8 cellular contexts compared by ENCODE assay signal in genomic region chr2:201071305-201072200, GRCh38. TPM values are rescaled to one million over a fixed set of nuclear protein-coding genes. Genes with fewer than 3 reads are reported as not detected.
A peak's percentile ranks its signal among the peaks of the same experiment; 100 is the strongest.
DNase-seq lines count a peak whose midpoint lies in the region; ATAC-seq and TF ChIP-seq lines count a peak whose summit lies in the region.

Gene HYCC2 (minus strand): TSS chr2:201071671. CDS start chr2:201024009, 47,662 bp downstream.
Gene NDUFB3 (plus strand): TSS chr2:201072001. CDS start chr2:201078883, 6,882 bp downstream.

- no peaks in the 10 kb centered on the region for H3K27me3 ChIP-seq in thymus (ENCODE audit: control insufficient read depth, insufficient read depth)

- no peaks in the 10 kb centered on the region for H3K9me3 ChIP-seq in thymus (ENCODE audit: control insufficient read depth)

- peak within 1 kb of the TSS; percentile 96 for H3K27ac Mint-ChIP-seq in activated naive CD8-positive, alpha-beta T cell
- peak within 1 kb of the TSS; percentile 95 for H3K27ac Mint-ChIP-seq in osteocyte (ENCODE audit: unreplicated experiment)

- H3K4me1 Mint-ChIP-seq in activated naive CD8-positive, alpha-beta T cell (ENCODE audit: low read depth): peaks cover 55% of the 10 kb centered on the region
- H3K4me1 Mint-ChIP-seq in osteocyte (ENCODE audit: unreplicated experiment): peaks cover 47% of the 10 kb centered on the region

- H3K36me3 Mint-ChIP-seq in activated naive CD8-positive, alpha-beta T cell: no peaks in the 10 kb centered on the region
- no peaks in the 10 kb centered on the region for H3K36me3 Mint-ChIP-seq in osteocyte (ENCODE audit: unreplicated experiment)

- H3K36me3 ChIP-seq in thymus (ENCODE audit: control insufficient read depth, insufficient read depth): no peaks in the 10 kb centered on the region

- peak within 1 kb of the TSS; percentile 95 for H3K27ac ChIP-seq in thymus (ENCODE audit: low read depth)

- peak within 1 kb of the TSS; percentile 98 for H3K4me3 Mint-ChIP-seq in activated naive CD8-positive, alpha-beta T cell
- H3K4me3 Mint-ChIP-seq in osteocyte (ENCODE audit: unreplicated experiment): peak within 1 kb of the TSS; percentile 99

- peak; percentile 99 for ATAC-seq in HG02642 (IDR thresholded peaks at IDR 0.05; ENCODE audit: poor library complexity, unreplicated experiment)

- peak; percentile 30 for TF ChIP-seq CTCF in GM12865 (IDR thresholded peaks at IDR 0.05; ENCODE audit: insufficient read depth, low read depth, low read length, missing control alignments)
- TF ChIP-seq CTCF in osteocyte (IDR thresholded peaks at IDR 0.05): peak; percentile 30

- H3K4me3 ChIP-seq in GM12865 (ENCODE audit: low read depth, low read length) (peak within 1 kb of the TSS; percentile 97), thymus (ENCODE audit: low read length) (peak within 1 kb of the TSS; percentile 72)

- peaks cover 8% of the 10 kb centered on the region for H3K4me1 ChIP-seq in thymus (ENCODE audit: control insufficient read depth, insufficient read depth, low read length)

- intact Hi-C loops in head of caudate nucleus (cut with DNase I): loop anchor here (5.0 to 10.0 kb wide), 2 partner anchors 83 to 164 kb away; no protein-coding TSS in a partner anchor

- DNase-seq in GM12865 (ENCODE audit: low read depth) (peak; percentile 98), NCI-H1105 (lab: John Stamatoyannopoulos, UW) (peak; percentile 80), SKM-1 treated with dmso at 0.1 percent for 144 hours (lab: John Stamatoyannopoulos, UW; ENCODE audit: unreplicated experiment) (peak; percentile 93), head of caudate nucleus (peak; percentile 84 to 97 (median 92)), osteocyte (ENCODE audit: extremely low spot score, unreplicated experiment) (peak; percentile 96)

- no peaks in the 10 kb centered on the region for H3K27me3 Mint-ChIP-seq in activated naive CD8-positive, alpha-beta T cell
- no peaks in the 10 kb centered on the region for H3K27me3 Mint-ChIP-seq in osteocyte (ENCODE audit: unreplicated experiment)

- no peaks in the 10 kb centered on the region for H3K9me3 Mint-ChIP-seq in activated naive CD8-positive, alpha-beta T cell (ENCODE audit: low read depth)
- H3K9me3 Mint-ChIP-seq in osteocyte (ENCODE audit: unreplicated experiment): no peaks in the 10 kb centered on the region

- WGBS in thymus: under 1% methylated on average over 48 of the region's 48 CpGs

RNA-seq across cellular contexts. Expression of gene HYCC2, which starts in this region (rescaled TPM):
- 16.8 and 18.9 TPM in 2 replicates for total RNA-seq in osteocyte
- polyA plus RNA-seq in thymus: 8.5 TPM

RNA-seq across cellular contexts. Expression of gene NDUFB3, which starts in this region (rescaled TPM):
- total RNA-seq in osteocyte: 69.1 and 74.1 TPM in 2 replicates
- polyA plus RNA-seq in thymus: 83.0 TPM

Comparison
In these comparisons a context has a peak if more than half of its experiments do, and no peak if none do; other contexts are left out.
1. Peak in every context shown above with its lines: DNase-seq, ATAC-seq, H3K4me3 ChIP-seq and H3K27ac ChIP-seq.